ENCODE assay signal across 8 cellular contexts in genomic region chr14:34546275-34547135, GRCh38. TPM values are rescaled to one million over a fixed set of nuclear protein-coding genes. Genes with fewer than 3 reads are reported as not detected.
DNase-seq lines count a peak whose midpoint lies in the region; ATAC-seq, FAIRE-seq and TF ChIP-seq lines count a peak whose summit lies in the region.
"Not testable (repeated sequence)": the region's sequence is repeated elsewhere in the genome, so short reads cannot be mapped to it uniquely, and the experiment has no call there.

No MANE protein-coding gene starts in this region.

- TF ChIP-seq POLR2A in HCT116 (IDR thresholded peaks at IDR 0.05; ENCODE audit: borderline replicate concordance, extremely low read depth, insufficient read depth, insufficient read length): not testable (repeated sequence)

- RAD21 ChIA-PET in HCT116 (lab: Charles Lee; ENCODE audit: low non-redundant PET in 1 of 2, low total read pairs in 2 of 2, uncharacterized antibody in 2 of 2, unreplicated experiment in 2 of 2): not testable (repeated sequence)

- not testable (repeated sequence) for H2AFZ ChIP-seq in HCT116 (ENCODE audit: low read depth, low read length, poor library complexity, severe bottlenecking)

- H3K4me3 Mint-ChIP-seq in activated naive CD8-positive, alpha-beta T cell treated with anti-CD3 and anti-CD28 coated beads, Interleukin-2, amount 50 U/mL, for 24 hours: not testable (repeated sequence)

- not testable (repeated sequence) for DNase-seq in GM18507 (ENCODE audit: extremely low spot score, insufficient read length, low read depth); HCT116 (ENCODE audit: low read depth, low spot score); activated naive CD8-positive, alpha-beta T cell treated with anti-CD3 and anti-CD28 coated beads, Interleukin-2, amount 50 U/mL, for 24 hours; left lobe of liver (ENCODE audit: low spot score); upper lobe of right lung

- intact Hi-C loops in HCT116 (cut with micrococcal nuclease); upper lobe of right lung (cut with DNase I): not testable (repeated sequence)

- not testable (repeated sequence) for H3K27me3 ChIP-seq in HCT116 (ENCODE audit: insufficient read depth, low read length); upper lobe of right lung

- TF ChIP-seq RAD21 in HCT116 (IDR thresholded peaks at IDR 0.05; ENCODE audit: low read depth): not testable (repeated sequence)

- CTCF ChIA-PET in HCT116 (lab: Charles Lee): not testable (repeated sequence)

- H3K9me2 ChIP-seq in HCT116 (ENCODE audit: insufficient read depth): not testable (repeated sequence)

- ATAC-seq in GM19438 (IDR thresholded peaks at IDR 0.05; ENCODE audit: low read depth, unreplicated experiment) (peak; percentile 69), HCT116 (peak; percentile 80), HG03066 (IDR thresholded peaks at IDR 0.05; ENCODE audit: low read depth, unreplicated experiment) (peak; percentile 74), HG03575 (IDR thresholded peaks at IDR 0.05; ENCODE audit: extremely low read depth, insufficient number of reproducible peaks, low FRiP score, unreplicated experiment) (peak; percentile 57), left lobe of liver (peak; percentile 89), upper lobe of right lung (peak; percentile 94)
- peak; percentile 82 for ATAC-seq in activated naive CD8-positive, alpha-beta T cell treated with anti-CD3 and anti-CD28 coated beads, Interleukin-2, amount 50 U/mL, for 24 hours

- POLR2A ChIA-PET in HCT116 (lab: Charles Lee): not testable (repeated sequence)

- TF ChIP-seq CTCF in HCT116 (IDR thresholded peaks at IDR 0.05 in 2 of 3, conservative IDR thresholded peaks at IDR 0.05 in 1 of 3; ENCODE audit: borderline replicate concordance in 1 of 3, insufficient read depth in 1 of 3, low read depth in 2 of 3, low read length in 2 of 3); upper lobe of right lung (IDR thresholded peaks at IDR 0.05): not testable (repeated sequence)

- H3K9me3 Mint-ChIP-seq in activated naive CD8-positive, alpha-beta T cell treated with anti-CD3 and anti-CD28 coated beads, Interleukin-2, amount 50 U/mL, for 24 hours: not testable (repeated sequence)

- not testable (repeated sequence) for H3K4me2 ChIP-seq in HCT116 (ENCODE audit: low read length)

- not testable (repeated sequence) for H3K4me1 ChIP-seq in HCT116 (ENCODE audit: control insufficient read depth in 1 of 2, insufficient read depth in 2 of 2, low read length in 2 of 2); upper lobe of right lung

- H3K36me3 ChIP-seq in HCT116 (ENCODE audit: control insufficient read depth in 1 of 2, insufficient read depth in 2 of 2, low read length in 2 of 2); upper lobe of right lung: not testable (repeated sequence)

- not testable (repeated sequence) for H3K9ac ChIP-seq in HCT116 (ENCODE audit: low read length)

- not testable (repeated sequence) for H3K79me2 ChIP-seq in HCT116 (ENCODE audit: insufficient read depth, low read length)

- H3K9me3 ChIP-seq in HCT116 (ENCODE audit: control insufficient read depth in 1 of 2, insufficient read depth in 1 of 2, low read depth in 1 of 2, low read length in 2 of 2); upper lobe of right lung: not testable (repeated sequence)

- H3K27ac Mint-ChIP-seq in activated naive CD8-positive, alpha-beta T cell treated with anti-CD3 and anti-CD28 coated beads, Interleukin-2, amount 50 U/mL, for 24 hours: not testable (repeated sequence)

- H4K20me1 ChIP-seq in HCT116 (ENCODE audit: insufficient read depth): not testable (repeated sequence)

- TSS peak; percentile 99 for BruUV-seq in HCT116 (replicated peaks; lab: Mats Ljungman, UMichigan)

- H3K4me3 ChIP-seq in HCT116 (replicated peaks in 1 of 2; ENCODE audit: low read depth in 1 of 2, low read length in 2 of 2); upper lobe of right lung: not testable (repeated sequence)

- not testable (repeated sequence) for H3K36me3 Mint-ChIP-seq in activated naive CD8-positive, alpha-beta T cell treated with anti-CD3 and anti-CD28 coated beads, Interleukin-2, amount 50 U/mL, for 24 hours (ENCODE audit: low read depth)

- not testable (repeated sequence) for H3K27me3 Mint-ChIP-seq in activated naive CD8-positive, alpha-beta T cell treated with anti-CD3 and anti-CD28 coated beads, Interleukin-2, amount 50 U/mL, for 24 hours

- peak; percentile 93 for FAIRE-seq in GM18507 (lab: Jason Lieb, UNC)

- not testable (repeated sequence) for H3K4me1 Mint-ChIP-seq in activated naive CD8-positive, alpha-beta T cell treated with anti-CD3 and anti-CD28 coated beads, Interleukin-2, amount 50 U/mL, for 24 hours

- not testable (repeated sequence) for H3K27ac ChIP-seq in HCT116 (ENCODE audit: low read depth, low read length); upper lobe of right lung

RNA-seq across cellular contexts. Expression of gene EAPP, which starts 7.0 kb away (rescaled TPM):
- total RNA-seq in HCT116 (2021; ENCODE audit: unreplicated experiment) (32.2 TPM), left lobe of liver (15.5 TPM), upper lobe of right lung (26.9 TPM)
- 25.0 and 31.1 TPM in 2 replicates for polyA plus RNA-seq in HCT116 (2012)
